ENCODE assay signal across 13 cellular contexts in the genomic region with DNA sequence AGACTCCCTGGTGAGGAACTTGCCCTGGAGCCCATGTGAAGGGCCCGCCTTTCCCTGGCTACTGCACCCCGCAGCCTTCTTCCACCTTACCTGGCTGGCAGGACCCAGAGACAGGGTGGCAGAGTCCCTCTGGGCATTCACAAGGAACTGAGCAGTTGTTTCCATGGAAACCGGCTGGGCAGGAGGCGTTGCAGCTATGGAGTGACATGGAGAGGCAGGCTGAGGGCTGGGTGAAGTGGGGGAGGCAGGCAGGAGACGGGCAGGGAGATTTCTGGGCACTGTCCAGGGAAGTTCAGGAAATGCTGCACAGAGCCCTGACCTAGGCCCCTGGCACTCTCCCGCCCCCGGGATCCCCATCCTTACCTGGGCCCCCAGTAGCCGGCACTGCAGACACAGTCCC. TPM values are rescaled to one million over a fixed set of nuclear protein-coding genes. Genes with fewer than 3 reads are reported as not detected.
DNase-seq lines count a peak whose midpoint lies in the region; ATAC-seq, FAIRE-seq and TF ChIP-seq lines count a peak whose summit lies in the region.
"Had no signal": no experiment of that assay in that cellular context is flagged by ENCODE, and none has a peak within 500 bp of the region (broad histone marks: within the 10 kb centered on the region; RNA-seq: fewer than 3 reads in every experiment).

No MANE protein-coding gene starts in this region.

- BruUV-seq in HepG2 (replicated peaks; lab: Mats Ljungman, UMichigan): no TSS peak
- no TSS peak for BruUV-seq in PC-9 (replicated peaks; lab: Mats Ljungman, UMichigan)

- TF ChIP-seq CTCF in HepG2 (CRISPR knock-in tag; IDR thresholded peaks at IDR 0.05) (no peak), right lobe of liver (IDR thresholded peaks at IDR 0.05) (no peak), PC-9 (conservative IDR thresholded peaks at IDR 0.05) (no peak), left lung (IDR thresholded peaks at IDR 0.05) (no peak), upper lobe of right lung (IDR thresholded peaks at IDR 0.05) (no peak)

- TF ChIP-seq POLR2A in HepG2 (IDR thresholded peaks at IDR 0.05; ENCODE audit: insufficient read depth in 1 of 2, low read depth in 2 of 2, low read length in 2 of 2) (no peak), right lobe of liver (IDR thresholded peaks at IDR 0.05) (no peak)

- 33% methylated on average over 5 of the region's 8 CpGs for WGBS in HepG2 (ENCODE audit: low lambda C conversion rate)
- 45% methylated on average over 2 of the region's 8 CpGs for WGBS in right lobe of liver (ENCODE audit: insufficient coverage, low coverage, low lambda C conversion rate, missing lambda C conversion rate)

- H3K36me3 ChIP-seq in HepG2 (replicated peaks in 1 of 2; ENCODE audit: control insufficient read depth in 1 of 2, insufficient read depth in 2 of 2, low read length in 2 of 2) (no peaks in the 10 kb centered on the region), right lobe of liver (peaks cover 0 to 14% (median 3%) of the 10 kb centered on the region in 4 donors), PC-9 (ENCODE audit: low read depth) (no peaks in the 10 kb centered on the region), left lung (peaks cover 0 to 50% of the 10 kb centered on the region in 2 donors), upper lobe of right lung (peaks cover 28% of the 10 kb centered on the region)

- H3K9me3 ChIP-seq in HepG2 (ENCODE audit: low read length) (no peaks in the 10 kb centered on the region), right lobe of liver (no peaks in the 10 kb centered on the region), PC-9 (ENCODE audit: insufficient read depth, low read depth) (no peaks in the 10 kb centered on the region), left lung (no peaks in the 10 kb centered on the region), upper lobe of right lung (no peaks in the 10 kb centered on the region)

- intact Hi-C loops in HepG2 (cut with micrococcal nuclease; ENCODE audit: unreplicated experiment): no loop called here
- intact Hi-C loops in right lobe of liver (cut with DNase I): no loop called here
- intact Hi-C loops in PC-9 (cut with micrococcal nuclease; ENCODE audit: unreplicated experiment): no loop called here
- intact Hi-C loops in left lung (cut with DNase I): no loop called here
- intact Hi-C loops in upper lobe of right lung (cut with DNase I): no loop called here

- no peak overlapping the region for H3K9ac ChIP-seq in HepG2 (ENCODE audit: insufficient read depth, low read depth, low read length)

- H3K27ac ChIP-seq in HepG2 (ENCODE audit: extremely low read length, insufficient read depth, low read length): no peak overlapping the region
- no peak overlapping the region for H3K27ac ChIP-seq in right lobe of liver
- H3K27ac ChIP-seq in PC-9: no peak overlapping the region
- peak overlapping the region in 1 of 2 donors; percentile 48 for H3K27ac ChIP-seq in left lung
- peak overlapping the region; percentile 9 for H3K27ac ChIP-seq in upper lobe of right lung

- in situ Hi-C loops in HepG2 (cut with HindIII; ENCODE audit: extremely low pct_ligation_motif_present, low pct_unique_long_range_greater_than_20kb): no loop called here

- CTCF ChIA-PET in HepG2 (lab: Yijun Ruan, JAX; ENCODE audit: low intra/inter-chr PET ratio, low total read pairs): no interaction called here
- CTCF ChIA-PET in PC-9 (lab: Charles Lee): no interaction called here

- FAIRE-seq in HepG2 (lab: Jason Lieb, UNC): no peak
- FAIRE-seq: GM12878, islet of Langerhans had no signal

- H3K79me2 ChIP-seq in HepG2 (ENCODE audit: insufficient read depth, low read length) (no peaks in the 10 kb centered on the region), PC-9 (ENCODE audit: low read depth) (no peaks in the 10 kb centered on the region)

- no peak for TF ChIP-seq RAD21 in HepG2 (CRISPR knock-in tag; IDR thresholded peaks at IDR 0.05)

- no peak overlapping the region for H3K4me2 ChIP-seq in HepG2 (ENCODE audit: low read depth, low read length)
- H3K4me2 ChIP-seq in PC-9: peak overlapping the region; percentile 4; the same call in 1 of the 2 replicates

- H3F3A ChIP-seq in PC-9 (ENCODE audit: insufficient read depth, low read depth): peaks cover 5% of the 10 kb centered on the region; the same call in 1 of the 2 replicates

- no peak for DNase-seq in HepG2 (ENCODE audit: low spot score)
- DNase-seq in right lobe of liver: no peak
- peak; percentile 61 to 63 for DNase-seq in PC-9
- peak; percentile 81 to 83 for DNase-seq in left lung
- peak; percentile 87 for DNase-seq in upper lobe of right lung
- DNase-seq in activated CD8-positive, alpha-beta memory T cell treated with anti-CD3 and anti-CD28 coated beads for 24 hours: no peak
- DNase-seq: activated T-cell treated with anti-CD3 and anti-CD28 coated beads, Interleukin-2, amount 50 U/mL, for 24 hours; CD4-positive, alpha-beta T cell; HCEC 1CT had no signal

- H3K4me1 ChIP-seq in HepG2 (ENCODE audit: insufficient read depth, low read length) (peaks cover 46% of the 10 kb centered on the region), right lobe of liver (peaks cover 0 to 10% (median 3%) of the 10 kb centered on the region in 4 donors), PC-9 (replicated peaks; ENCODE audit: insufficient read depth) (peaks cover 20% of the 10 kb centered on the region), left lung (peaks cover 8 to 31% of the 10 kb centered on the region in 2 donors), upper lobe of right lung (peaks cover 13% of the 10 kb centered on the region)

- POLR2A ChIA-PET in HepG2 (lab: Yijun Ruan, JAX) (interaction anchor here (0.9 to 1.1 kb wide), 3 partner anchors 9 to 65 kb away, joined by 3 to 6 read pairs (median 5); partner anchors contain the start of gene RILP), PC-9 (lab: Charles Lee; ENCODE audit: unreplicated experiment) (interaction anchor here (0.5 to 0.6 kb wide), 2 partner anchors 66 to 146 kb away, joined by 3 read pairs; no protein-coding TSS in a partner anchor)

- no peak for TF ChIP-seq EP300 in HepG2 (IDR thresholded peaks at IDR 0.05; ENCODE audit: low read depth in 2 of 2, low read length in 2 of 2)
- no peak for TF ChIP-seq EP300 in HepG2 (CRISPR knock-in tag; IDR thresholded peaks at IDR 0.05; ENCODE audit: borderline replicate concordance)

- H3K9me2 ChIP-seq in PC-9 (ENCODE audit: insufficient read depth): no peaks in the 10 kb centered on the region

- H3K4me3 ChIP-seq in HepG2 (replicated peaks in 1 of 3; ENCODE audit: insufficient read depth in 1 of 3, low read depth in 2 of 3, low read length in 3 of 3): no peak overlapping the region
- no peak overlapping the region for H3K4me3 ChIP-seq in right lobe of liver
- H3K4me3 ChIP-seq in PC-9: no peak overlapping the region
- no peak overlapping the region for H3K4me3 ChIP-seq in left lung
- no peak overlapping the region for H3K4me3 ChIP-seq in upper lobe of right lung
- H3K4me3 ChIP-seq: GM12878 had no signal

- H4K20me1 ChIP-seq in HepG2 (ENCODE audit: insufficient read depth, low read length) (no peaks in the 10 kb centered on the region), PC-9 (ENCODE audit: insufficient read depth) (no peaks in the 10 kb centered on the region)

- ATAC-seq in HepG2 (0 out of 3 replicates have a peak, but pooled peaks have one; percentile 2), right lobe of liver (no peak), left lung (peak; percentile 60), upper lobe of right lung (peak; percentile 25), GM19395 (IDR thresholded peaks at IDR 0.05; ENCODE audit: unreplicated experiment) (no peak), HG02798 (IDR thresholded peaks at IDR 0.05; ENCODE audit: poor library complexity, unreplicated experiment) (no peak)
- ATAC-seq: GM12878 had no signal

- H2AFZ ChIP-seq in HepG2 (ENCODE audit: low read length) (no peak overlapping the region), PC-9 (no peak overlapping the region)

- H3K27me3 ChIP-seq in HepG2 (ENCODE audit: control insufficient read depth in 1 of 2, insufficient read depth in 2 of 2, low read length in 2 of 2) (peaks cover 5 to 49% of the 10 kb centered on the region in 2 experiments; a peak in 4 of 5 replicates), right lobe of liver (no peaks in the 10 kb centered on the region), PC-9 (ENCODE audit: insufficient read depth, low read depth) (no peaks in the 10 kb centered on the region), left lung (no peaks in the 10 kb centered on the region), upper lobe of right lung (no peaks in the 10 kb centered on the region)

RNA-seq across cellular contexts. Expression of gene SCARF1, which starts 6.0 kb away (rescaled TPM):
- total RNA-seq in HepG2 (2016; rRNA removed; fragmentation: Illumina TruSeq; extraction: Trizol): 0.24 TPM in 1 of 2 replicates, not detected in the other
- total RNA-seq in HepG2 (2016; cell fraction: cytosol; rRNA removed; fragmentation: Illumina TruSeq; extraction: Trizol; ENCODE audit: low read depth): 0.09 TPM in 1 of 2 replicates, not detected in the other
- 0.04 TPM in 1 of 2 replicates, not detected in the other for total RNA-seq in HepG2 (2016; cell fraction: insoluble cytoplasmic fraction; rRNA removed; fragmentation: Illumina TruSeq; extraction: Trizol)
- 0.07 and 0.09 TPM in 2 replicates for total RNA-seq in HepG2 (2016; cell fraction: membrane; rRNA removed; fragmentation: Illumina TruSeq; extraction: Trizol)
- total RNA-seq in HepG2 (2016; cell fraction: nucleus; rRNA removed; fragmentation: Illumina TruSeq; extraction: Trizol): 0.16 and 0.34 TPM in 2 replicates
- 0.71 and 0.72 TPM in 2 replicates for polyA plus RNA-seq in HepG2 (2011; rRNA removed)
- 0.17 and 0.25 TPM in 2 replicates for polyA plus RNA-seq in HepG2 (2011; cell fraction: cytosol; rRNA removed)
- 7.1 and 9.1 TPM in 2 replicates for polyA plus RNA-seq in HepG2 (2011; cell fraction: nucleus; rRNA removed)
- 0.39 and 0.59 TPM in 2 replicates for polyA plus RNA-seq in HepG2 (2012)
- polyA plus RNA-seq in HepG2 (2016; cell fraction: cytosol; fragmentation: Illumina TruSeq; extraction: Trizol; ENCODE audit: low read depth): not detected in 2 replicates
- polyA plus RNA-seq in HepG2 (2016; cell fraction: insoluble cytoplasmic fraction; fragmentation: Illumina TruSeq; extraction: Trizol; ENCODE audit: low read depth): not detected in 2 replicates
- polyA plus RNA-seq in HepG2 (2016; cell fraction: membrane; fragmentation: Illumina TruSeq; extraction: Trizol; ENCODE audit: low read depth): not detected in 2 replicates
- 0.44 and 0.51 TPM in 2 replicates for polyA plus RNA-seq in HepG2 (2016; cell fraction: nucleus; fragmentation: Illumina TruSeq; extraction: Trizol; ENCODE audit: insufficient read depth, low read depth)
- 0.23 and 0.68 TPM in 2 replicates for polyA minus RNA-seq in HepG2 (2011; rRNA and poly(A)+ RNA removed; ENCODE audit: low replicate concordance)
- not detected in 2 replicates for polyA minus RNA-seq in HepG2 (2011; cell fraction: cytosol; rRNA and poly(A)+ RNA removed)
- polyA minus RNA-seq in HepG2 (2011; cell fraction: nucleus; rRNA and poly(A)+ RNA removed): 0.99 and 1.5 TPM in 2 replicates
- 10 to 100 TPM in 2 of 6 experiments, 1 to 10 TPM in 4; 6.9 to 16.9 (median 8.4) TPM for total RNA-seq in right lobe of liver
- total RNA-seq in PC-9 (2021): 2.2 and 2.7 TPM in 2 replicates
- 10 to 100 TPM; 24.8 to 33.0 TPM for total RNA-seq in left lung
- total RNA-seq in upper lobe of right lung: 48.5 TPM

RNA-seq across cellular contexts. Expression of gene RILP, which starts 10.1 kb away (rescaled TPM):
- total RNA-seq in HepG2 (2016; rRNA removed; fragmentation: Illumina TruSeq; extraction: Trizol) (4.7 and 6.6 TPM in 2 replicates), right lobe of liver (10 to 100 TPM; 14.6 to 47.3 (median 23.9) TPM), PC-9 (2021) (9.6 and 11.5 TPM in 2 replicates), left lung (10 to 100 TPM; 21.2 to 34.7 TPM), upper lobe of right lung (39.5 TPM)
- total RNA-seq in HepG2 (2016; cell fraction: cytosol; rRNA removed; fragmentation: Illumina TruSeq; extraction: Trizol; ENCODE audit: low read depth): 19.7 and 24.4 TPM in 2 replicates
- 5.0 and 7.1 TPM in 2 replicates for total RNA-seq in HepG2 (2016; cell fraction: insoluble cytoplasmic fraction; rRNA removed; fragmentation: Illumina TruSeq; extraction: Trizol)
- 13.1 and 14.3 TPM in 2 replicates for total RNA-seq in HepG2 (2016; cell fraction: membrane; rRNA removed; fragmentation: Illumina TruSeq; extraction: Trizol)
- 3.3 and 3.9 TPM in 2 replicates for total RNA-seq in HepG2 (2016; cell fraction: nucleus; rRNA removed; fragmentation: Illumina TruSeq; extraction: Trizol)
- polyA plus RNA-seq in HepG2 (2011; rRNA removed): 8.1 and 9.4 TPM in 2 replicates
- polyA plus RNA-seq in HepG2 (2011; cell fraction: cytosol; rRNA removed): 4.3 and 6.7 TPM in 2 replicates
- polyA plus RNA-seq in HepG2 (2011; cell fraction: nucleus; rRNA removed): 19.2 and 23.3 TPM in 2 replicates
- polyA plus RNA-seq in HepG2 (2012): 4.5 and 5.2 TPM in 2 replicates
- 24.9 and 29.6 TPM in 2 replicates for polyA plus RNA-seq in HepG2 (2016; cell fraction: cytosol; fragmentation: Illumina TruSeq; extraction: Trizol; ENCODE audit: low read depth)
- 3.9 and 6.6 TPM in 2 replicates for polyA plus RNA-seq in HepG2 (2016; cell fraction: insoluble cytoplasmic fraction; fragmentation: Illumina TruSeq; extraction: Trizol; ENCODE audit: low read depth)
- 12.1 and 14.0 TPM in 2 replicates for polyA plus RNA-seq in HepG2 (2016; cell fraction: membrane; fragmentation: Illumina TruSeq; extraction: Trizol; ENCODE audit: low read depth)
- 6.7 and 7.6 TPM in 2 replicates for polyA plus RNA-seq in HepG2 (2016; cell fraction: nucleus; fragmentation: Illumina TruSeq; extraction: Trizol; ENCODE audit: insufficient read depth, low read depth)
- polyA minus RNA-seq in HepG2 (2011; rRNA and poly(A)+ RNA removed; ENCODE audit: low replicate concordance): 5.6 and 7.3 TPM in 2 replicates
- 5.0 TPM in 2 replicates for polyA minus RNA-seq in HepG2 (2011; cell fraction: cytosol; rRNA and poly(A)+ RNA removed)
- polyA minus RNA-seq in HepG2 (2011; cell fraction: nucleus; rRNA and poly(A)+ RNA removed): 6.0 and 9.0 TPM in 2 replicates

RNA-seq across cellular contexts. Expression of gene SLC43A2, which starts 10.9 kb away (rescaled TPM):
- total RNA-seq in HepG2 (2016; rRNA removed; fragmentation: Illumina TruSeq; extraction: Trizol) (3.3 and 7.3 TPM in 2 replicates), right lobe of liver (1 to 10 TPM; 1.4 to 8.9 (median 5.1) TPM), PC-9 (2021) (6.8 and 9.3 TPM in 2 replicates), left lung (10 to 100 TPM; 53.1 to 87.9 TPM), upper lobe of right lung (39.9 TPM)
- 0.97 and 1.3 TPM in 2 replicates for total RNA-seq in HepG2 (2016; cell fraction: cytosol; rRNA removed; fragmentation: Illumina TruSeq; extraction: Trizol; ENCODE audit: low read depth)
- total RNA-seq in HepG2 (2016; cell fraction: insoluble cytoplasmic fraction; rRNA removed; fragmentation: Illumina TruSeq; extraction: Trizol): 2.0 and 8.1 TPM in 2 replicates
- total RNA-seq in HepG2 (2016; cell fraction: membrane; rRNA removed; fragmentation: Illumina TruSeq; extraction: Trizol): 4.2 and 4.8 TPM in 2 replicates
- 6.5 and 9.2 TPM in 2 replicates for total RNA-seq in HepG2 (2016; cell fraction: nucleus; rRNA removed; fragmentation: Illumina TruSeq; extraction: Trizol)
- polyA plus RNA-seq in HepG2 (2011; rRNA removed): 20.0 and 26.7 TPM in 2 replicates
- polyA plus RNA-seq in HepG2 (2011; cell fraction: cytosol; rRNA removed): 24.6 and 32.6 TPM in 2 replicates
- polyA plus RNA-seq in HepG2 (2011; cell fraction: nucleus; rRNA removed): 23.0 and 27.0 TPM in 2 replicates
- polyA plus RNA-seq in HepG2 (2012): 23.6 and 32.7 TPM in 2 replicates
- 1.1 and 1.6 TPM in 2 replicates for polyA plus RNA-seq in HepG2 (2016; cell fraction: cytosol; fragmentation: Illumina TruSeq; extraction: Trizol; ENCODE audit: low read depth)
- polyA plus RNA-seq in HepG2 (2016; cell fraction: insoluble cytoplasmic fraction; fragmentation: Illumina TruSeq; extraction: Trizol; ENCODE audit: low read depth): 3.0 and 4.3 TPM in 2 replicates
- polyA plus RNA-seq in HepG2 (2016; cell fraction: membrane; fragmentation: Illumina TruSeq; extraction: Trizol; ENCODE audit: low read depth): 2.7 and 2.9 TPM in 2 replicates
- polyA plus RNA-seq in HepG2 (2016; cell fraction: nucleus; fragmentation: Illumina TruSeq; extraction: Trizol; ENCODE audit: insufficient read depth, low read depth): 12.1 and 13.4 TPM in 2 replicates
- 35.9 and 121 TPM in 2 replicates for polyA minus RNA-seq in HepG2 (2011; rRNA and poly(A)+ RNA removed; ENCODE audit: low replicate concordance)
- 22.7 and 26.1 TPM in 2 replicates for polyA minus RNA-seq in HepG2 (2011; cell fraction: cytosol; rRNA and poly(A)+ RNA removed)
- polyA minus RNA-seq in HepG2 (2011; cell fraction: nucleus; rRNA and poly(A)+ RNA removed): 18.9 and 19.1 TPM in 2 replicates

RNA-seq across cellular contexts. Expression of gene PRPF8, which starts 45.1 kb away (rescaled TPM):
- total RNA-seq in HepG2 (2016; rRNA removed; fragmentation: Illumina TruSeq; extraction: Trizol) (112 and 318 TPM in 2 replicates), right lobe of liver (100 to 1,000 TPM in 3 of 6 experiments, 10 to 100 TPM in 3; 79.3 to 116 (median 102) TPM), PC-9 (2021) (437 and 496 TPM in 2 replicates), left lung (100 to 1,000 TPM; 230 to 268 TPM), upper lobe of right lung (263 TPM)
- 27.9 and 29.6 TPM in 2 replicates for total RNA-seq in HepG2 (2016; cell fraction: cytosol; rRNA removed; fragmentation: Illumina TruSeq; extraction: Trizol; ENCODE audit: low read depth)
- total RNA-seq in HepG2 (2016; cell fraction: insoluble cytoplasmic fraction; rRNA removed; fragmentation: Illumina TruSeq; extraction: Trizol): 104 and 284 TPM in 2 replicates
- 59.5 and 61.6 TPM in 2 replicates for total RNA-seq in HepG2 (2016; cell fraction: membrane; rRNA removed; fragmentation: Illumina TruSeq; extraction: Trizol)
- total RNA-seq in HepG2 (2016; cell fraction: nucleus; rRNA removed; fragmentation: Illumina TruSeq; extraction: Trizol): 124 and 135 TPM in 2 replicates
- polyA plus RNA-seq in HepG2 (2011; rRNA removed): 179 and 195 TPM in 2 replicates
- polyA plus RNA-seq in HepG2 (2011; cell fraction: cytosol; rRNA removed): 79.1 and 90.7 TPM in 2 replicates
- 265 and 296 TPM in 2 replicates for polyA plus RNA-seq in HepG2 (2011; cell fraction: nucleus; rRNA removed)
- 129 and 145 TPM in 2 replicates for polyA plus RNA-seq in HepG2 (2012)
- polyA plus RNA-seq in HepG2 (2016; cell fraction: cytosol; fragmentation: Illumina TruSeq; extraction: Trizol; ENCODE audit: low read depth): 15.0 and 17.7 TPM in 2 replicates
- polyA plus RNA-seq in HepG2 (2016; cell fraction: insoluble cytoplasmic fraction; fragmentation: Illumina TruSeq; extraction: Trizol; ENCODE audit: low read depth): 300 and 377 TPM in 2 replicates
- polyA plus RNA-seq in HepG2 (2016; cell fraction: membrane; fragmentation: Illumina TruSeq; extraction: Trizol; ENCODE audit: low read depth): 37.4 and 39.7 TPM in 2 replicates
- polyA plus RNA-seq in HepG2 (2016; cell fraction: nucleus; fragmentation: Illumina TruSeq; extraction: Trizol; ENCODE audit: insufficient read depth, low read depth): 245 and 257 TPM in 2 replicates
- 401 and 410 TPM in 2 replicates for polyA minus RNA-seq in HepG2 (2011; rRNA and poly(A)+ RNA removed; ENCODE audit: low replicate concordance)
- 275 and 377 TPM in 2 replicates for polyA minus RNA-seq in HepG2 (2011; cell fraction: cytosol; rRNA and poly(A)+ RNA removed)
- polyA minus RNA-seq in HepG2 (2011; cell fraction: nucleus; rRNA and poly(A)+ RNA removed): 189 and 229 TPM in 2 replicates

Comparison
In these comparisons a context has a peak if more than half of its experiments do, and no peak if none do; other contexts are left out.
1. ATAC-seq: peak in HepG2 (single experiment), left lung (single experiment) and upper lobe of right lung (single experiment); none in right lobe of liver (0 of 4), GM19395 (single experiment) and HG02798 (single experiment).
2. DNase-seq: peak in PC-9 (2 of 2), left lung (2 of 2) and upper lobe of right lung (single experiment); none in HepG2 (single experiment), right lobe of liver (0 of 3) and activated CD8-positive, alpha-beta memory T cell treated with anti-CD3 and anti-CD28 coated beads for 24 hours (single experiment).